10 cellular contexts compared by ENCODE assay signal in the genomic region with DNA sequence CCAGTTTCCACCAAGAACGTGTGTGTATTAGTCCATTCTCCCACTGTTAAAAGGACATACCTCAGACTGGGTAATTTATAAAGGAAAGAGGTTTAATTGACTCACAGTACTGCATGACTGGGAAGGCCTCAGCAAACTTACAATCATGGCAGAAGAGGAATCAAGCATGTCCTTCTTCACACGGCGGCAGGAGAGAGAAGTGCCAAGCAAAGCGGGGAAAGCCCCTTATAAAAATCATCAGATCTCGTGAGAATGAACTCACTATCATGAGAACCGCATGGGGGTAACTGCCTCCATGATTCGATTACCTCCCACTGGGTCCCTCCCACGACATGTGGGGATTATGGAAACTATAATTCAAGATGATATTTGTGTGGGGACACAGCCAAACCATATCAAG. TPM values are rescaled to one million over a fixed set of nuclear protein-coding genes. Genes with fewer than 3 reads are reported as not detected.
"Had no signal": no experiment of that assay in that cellular context is flagged by ENCODE, and none has a peak within 500 bp of the region (broad histone marks: within the 10 kb centered on the region; RNA-seq: fewer than 3 reads in every experiment).

No MANE protein-coding gene starts in this region.

- ATAC-seq: GM23338, K562 had no signal

- H2AFZ ChIP-seq: GM23338 had no signal

- H3K4me3 ChIP-seq: GM23338, K562 had no signal

- H3K4me3 Mint-ChIP-seq: GM23338, H9, HFFc6 had no signal

- H3K27ac Mint-ChIP-seq: GM23338, H9, HFFc6 had no signal

- FAIRE-seq: H1, H54, HTR-8/SVneo, K562 had no signal

- H3K4me2 ChIP-seq: GM23338 had no signal

- DNase-seq: H9, HCEC 1CT, HFFc6, IMR-90 had no signal

RNA-seq across cellular contexts. Expression of a gene that starts 13.1 kb away (rescaled TPM):
- total RNA-seq: GM23338, H1, HFFc6, HT-29, IMR-90 had no signal
